Comparison of ENCODE assay signal across 21 cellular contexts in the genomic region with DNA sequence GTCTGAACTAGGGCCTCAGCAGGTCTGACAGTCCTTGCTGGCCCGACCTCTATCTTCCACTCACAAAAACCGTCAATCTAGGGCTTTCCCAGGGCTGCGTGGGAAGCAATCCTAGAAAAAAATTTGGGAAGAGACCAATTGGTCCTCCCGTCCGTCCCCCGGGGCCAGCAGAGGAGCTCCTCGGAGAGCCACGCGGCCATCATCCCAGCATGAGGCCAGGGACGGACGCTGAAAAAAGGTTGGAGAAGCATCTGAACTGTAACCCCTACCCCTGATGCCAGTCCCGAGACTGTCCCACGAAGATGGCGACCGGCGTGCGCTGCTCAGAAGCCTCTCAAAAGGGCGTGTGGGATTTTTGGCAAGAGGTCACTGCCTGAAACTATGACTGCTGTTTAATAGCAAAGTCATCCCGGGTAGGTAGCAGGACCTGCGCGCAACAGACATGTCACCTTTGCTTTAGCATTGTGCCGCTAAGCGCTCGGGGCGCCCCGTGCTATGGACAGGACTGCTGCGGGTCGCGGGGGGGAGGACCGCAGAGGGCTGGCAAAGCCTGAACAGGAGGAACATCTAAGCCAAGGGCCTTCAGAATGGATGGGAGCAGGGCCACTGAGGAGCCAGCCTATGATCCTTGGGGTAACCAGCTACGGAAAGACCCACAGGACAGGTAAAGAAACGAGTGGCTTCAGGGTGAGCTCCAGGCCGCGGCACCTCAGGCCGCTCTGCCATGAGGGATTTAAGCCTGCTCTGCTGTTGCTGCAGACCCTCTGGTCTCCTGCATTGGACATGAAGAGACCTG. TPM values are rescaled to one million over a fixed set of nuclear protein-coding genes. Genes with fewer than 3 reads are reported as not detected.
DNase-seq lines count a peak whose midpoint lies in the region; ATAC-seq and TF ChIP-seq lines count a peak whose summit lies in the region.
"Had no signal": no experiment of that assay in that cellular context is flagged by ENCODE, and none has a peak within 500 bp of the region (broad histone marks: within the 10 kb centered on the region; RNA-seq: fewer than 3 reads in every experiment).

No MANE protein-coding gene starts in this region.

- TF ChIP-seq CTCF in MM.1S (IDR thresholded peaks at IDR 0.05; ENCODE audit: low read length) (no peak), mucosa of descending colon (IDR thresholded peaks at IDR 0.05) (no peak)

- ATAC-seq in stimulated activated naive CD8-positive, alpha-beta T cell treated with anti-CD3 and anti-CD28 coated beads, Interleukin-15, amount 100 ng/mL, for 72 hours = no peak
- no peak for ATAC-seq in central memory CD8-positive, alpha-beta T cell (replicated peaks; ENCODE audit: extremely low read depth, poor library complexity, severe bottlenecking)
- no peak for ATAC-seq in GM18505 (IDR thresholded peaks at IDR 0.05; ENCODE audit: unreplicated experiment)
- no peak for ATAC-seq in mucosa of descending colon

- H3K9me2 ChIP-seq in MM.1S (replicated peaks; ENCODE audit: insufficient read depth, low read length) = no peaks in the 10 kb centered on the region

- H4K20me1 ChIP-seq in MM.1S (ENCODE audit: insufficient read depth, low read length) = peaks cover 4% of the 10 kb centered on the region; the same call in 1 of the 2 replicates

- no peak overlapping the region for H3K9ac ChIP-seq in MM.1S (ENCODE audit: low read length)
- H3K9ac ChIP-seq: GM23248 had no signal

- no peak overlapping the region for H2AFZ ChIP-seq in MM.1S (ENCODE audit: low read length)
- H2AFZ ChIP-seq: GM23248 had no signal

- H3K4me1 Mint-ChIP-seq in stimulated activated naive CD8-positive, alpha-beta T cell treated with anti-CD3 and anti-CD28 coated beads, Interleukin-15, Interleukin-2, amounts not matched to agents 100 ng/mL and 50 ng/mL, for 24 hours (ENCODE audit: low read depth) = peaks cover 10% of the 10 kb centered on the region
- peaks cover 23% of the 10 kb centered on the region for H3K4me1 Mint-ChIP-seq in stimulated activated naive CD8-positive, alpha-beta T cell treated with anti-CD3 and anti-CD28 coated beads, Interleukin-15, amount 100 ng/mL, for 72 hours
- H3K4me1 Mint-ChIP-seq in central memory CD8-positive, alpha-beta T cell = no peaks in the 10 kb centered on the region

- peaks cover 62% of the 10 kb centered on the region for H3K36me3 Mint-ChIP-seq in stimulated activated naive CD8-positive, alpha-beta T cell treated with anti-CD3 and anti-CD28 coated beads, Interleukin-15, Interleukin-2, amounts not matched to agents 100 ng/mL and 50 ng/mL, for 24 hours (ENCODE audit: low read depth)
- peaks cover 84% of the 10 kb centered on the region for H3K36me3 Mint-ChIP-seq in central memory CD8-positive, alpha-beta T cell (ENCODE audit: insufficient read depth)

- no peak overlapping the region for H3K4me3 Mint-ChIP-seq in stimulated activated naive CD8-positive, alpha-beta T cell treated with anti-CD3 and anti-CD28 coated beads, Interleukin-15, Interleukin-2, amounts not matched to agents 100 ng/mL and 50 ng/mL, for 24 hours
- H3K4me3 Mint-ChIP-seq in stimulated activated naive CD8-positive, alpha-beta T cell treated with anti-CD3 and anti-CD28 coated beads, Interleukin-15, amount 100 ng/mL, for 72 hours = no peak overlapping the region
- no peak overlapping the region for H3K4me3 Mint-ChIP-seq in central memory CD8-positive, alpha-beta T cell

- no peak overlapping the region for H3K27ac ChIP-seq in MM.1S (ENCODE audit: low read length)
- H3K27ac ChIP-seq: C4-2B, GM23248, HL-60 had no signal

- intact Hi-C loops in posterior vena cava (cut with DNase I) = loop anchor here in 1 of 2 donors (10.0 kb wide), 1 partner anchor 184 kb away; no protein-coding TSS in a partner anchor
- intact Hi-C loops in mucosa of descending colon (cut with DNase I, micrococcal nuclease) = no loop called here

- no peaks in the 10 kb centered on the region for H3K27me3 Mint-ChIP-seq in stimulated activated naive CD8-positive, alpha-beta T cell treated with anti-CD3 and anti-CD28 coated beads, Interleukin-15, Interleukin-2, amounts not matched to agents 100 ng/mL and 50 ng/mL, for 24 hours
- H3K27me3 Mint-ChIP-seq in stimulated activated naive CD8-positive, alpha-beta T cell treated with anti-CD3 and anti-CD28 coated beads, Interleukin-15, amount 100 ng/mL, for 72 hours = no peaks in the 10 kb centered on the region
- H3K27me3 Mint-ChIP-seq in central memory CD8-positive, alpha-beta T cell = no peaks in the 10 kb centered on the region

- H3K36me3 ChIP-seq in MM.1S (replicated peaks; ENCODE audit: insufficient read depth, low read length) (peaks cover 10% of the 10 kb centered on the region; the same call in 1 of the 2 replicates), mucosa of descending colon (ENCODE audit: low read depth) (peaks cover 30% of the 10 kb centered on the region)

- peaks cover 73% of the 10 kb centered on the region for H3K79me2 ChIP-seq in MM.1S (ENCODE audit: low read length)

- DNase-seq in stimulated activated naive CD8-positive, alpha-beta T cell treated with anti-CD3 and anti-CD28 coated beads, Interleukin-15, amount 100 ng/mL, for 72 hours = no peak
- DNase-seq in central memory CD8-positive, alpha-beta T cell (ENCODE audit: low spot score in 2 of 2) = no peak
- DNase-seq in posterior vena cava (ENCODE audit: low spot score) (peak; percentile 66), MM.1S (no peak), mucosa of descending colon (no peak)
- DNase-seq: ACHN, AML-193, DMS79, GM23248, HCEC 1CT, NCI-H1417 treated with DMSO at 0.1 percent for 48 hours, NCI-H187 treated with DMSO at 0.1 percent for 48 hours, NCI-H2227 treated with DMSO at 0.1 percent for 48 hours, NCI-H510A treated with DMSO at 0.1 percent for 48 hours, NCI-H774, OCI-M1, SIG-M5 had no signal

- H3K27me3 ChIP-seq in MM.1S (replicated peaks; ENCODE audit: insufficient read depth, low read length) = no peaks in the 10 kb centered on the region

- H3K9me3 Mint-ChIP-seq in stimulated activated naive CD8-positive, alpha-beta T cell treated with anti-CD3 and anti-CD28 coated beads, Interleukin-15, Interleukin-2, amounts not matched to agents 100 ng/mL and 50 ng/mL, for 24 hours = no peaks in the 10 kb centered on the region
- no peaks in the 10 kb centered on the region for H3K9me3 Mint-ChIP-seq in stimulated activated naive CD8-positive, alpha-beta T cell treated with anti-CD3 and anti-CD28 coated beads, Interleukin-15, amount 100 ng/mL, for 72 hours
- H3K9me3 Mint-ChIP-seq in central memory CD8-positive, alpha-beta T cell = no peaks in the 10 kb centered on the region

- H3K4me3 ChIP-seq in MM.1S (ENCODE audit: low read length) (no peak overlapping the region), mucosa of descending colon (no peak overlapping the region)
- H3K4me3 ChIP-seq: GM23248 had no signal

- H3K4me1 ChIP-seq in MM.1S (ENCODE audit: low read length) (peaks cover 4% of the 10 kb centered on the region; the same call in 1 of the 2 replicates), mucosa of descending colon (ENCODE audit: low read depth) (no peaks in the 10 kb centered on the region)

- H3K9me3 ChIP-seq in MM.1S (replicated peaks; ENCODE audit: insufficient read depth, low read length) (no peaks in the 10 kb centered on the region), mucosa of descending colon (no peaks in the 10 kb centered on the region)

- no peaks in the 10 kb centered on the region for H3F3A ChIP-seq in MM.1S (ENCODE audit: insufficient read depth, low read length)

- peak overlapping the region; percentile 36 for H3K27ac Mint-ChIP-seq in stimulated activated naive CD8-positive, alpha-beta T cell treated with anti-CD3 and anti-CD28 coated beads, Interleukin-15, Interleukin-2, amounts not matched to agents 100 ng/mL and 50 ng/mL, for 24 hours
- H3K27ac Mint-ChIP-seq in stimulated activated naive CD8-positive, alpha-beta T cell treated with anti-CD3 and anti-CD28 coated beads, Interleukin-15, amount 100 ng/mL, for 72 hours = peak overlapping the region in 1 of 2 donors; percentile 48
- peak overlapping the region; percentile 80 for H3K27ac Mint-ChIP-seq in central memory CD8-positive, alpha-beta T cell (ENCODE audit: low read depth)

- no peak overlapping the region for H3K4me2 ChIP-seq in MM.1S (ENCODE audit: low read depth, low read length)

- no peak for TF ChIP-seq POLR2A in GM18505 (IDR thresholded peaks at IDR 0.05; ENCODE audit: borderline replicate concordance, extremely low read depth, insufficient read depth, insufficient read length)

RNA-seq across cellular contexts. Expression of a gene that starts 10.6 kb away (rescaled TPM):
- 10 to 100 TPM; 24.2 to 33.6 TPM for total RNA-seq in posterior vena cava
- total RNA-seq in mucosa of descending colon = 10 to 100 TPM; 37.8 to 50.0 (median 41.3) TPM

RNA-seq across cellular contexts. Expression of a gene that starts 36.7 kb away (rescaled TPM):
- total RNA-seq in posterior vena cava (10 to 100 TPM; 77.5 to 89.6 TPM), mucosa of descending colon (100 to 1,000 TPM in 1 of 3 donors, 10 to 100 TPM in 2; 78.3 to 104 (median 82.6) TPM)

RNA-seq across cellular contexts. Expression of a gene that starts 49.8 kb away (rescaled TPM):
- total RNA-seq in posterior vena cava (10 to 100 TPM; 52.6 to 65.7 TPM), mucosa of descending colon (100 to 1,000 TPM in 1 of 3 donors, 10 to 100 TPM in 2; 74.4 to 111 (median 96.0) TPM)
